Comparison of ENCODE assay signal across 7 cellular contexts in genomic region chr18:76821875-76822509, GRCh38. TPM values are rescaled to one million over a fixed set of nuclear protein-coding genes. Genes with fewer than 3 reads are reported as not detected.
A peak's percentile ranks its signal among the peaks of the same experiment; 100 is the strongest.
DNase-seq lines count a peak whose midpoint lies in the region; ATAC-seq and TF ChIP-seq lines count a peak whose summit lies in the region.

No MANE protein-coding gene starts in this region.

- H3K36me3 Mint-ChIP-seq in activated CD4-positive, alpha-beta T cell treated with anti-CD3 and anti-CD28 coated beads for 36 hours (ENCODE audit: low read depth), result peaks cover 12% of the 10 kb centered on the region

- TF ChIP-seq CTCF in GM13977 (IDR thresholded peaks at IDR 0.05; ENCODE audit: extremely low read depth, insufficient read depth, missing control alignments), result no peak
- no peak for TF ChIP-seq CTCF in HFF-Myc (IDR thresholded peaks at IDR 0.05; ENCODE audit: low read depth, low read length, missing control alignments)
- TF ChIP-seq CTCF in left lung (IDR thresholded peaks at IDR 0.05), result no peak

- H3K4me3 ChIP-seq in HFF-Myc (replicated peaks; ENCODE audit: low read depth, low read length), result peak overlapping the region; percentile 93
- H3K4me3 ChIP-seq in left lung, result peak overlapping the region; percentile 88 to 91

- H3K36me3 ChIP-seq in left lung, result no peaks in the 10 kb centered on the region

- peak; percentile 58 for ATAC-seq in activated CD4-positive, alpha-beta T cell treated with anti-CD3 and anti-CD28 coated beads for 36 hours
- ATAC-seq in left lung, result peak; percentile 53

- H3K9me3 Mint-ChIP-seq in activated CD4-positive, alpha-beta T cell treated with anti-CD3 and anti-CD28 coated beads for 36 hours (ENCODE audit: low read depth), result no peaks in the 10 kb centered on the region

- in situ Hi-C loops in GM13977 (cut with MboI; ENCODE audit: low pct_unique_long_range_greater_than_20kb, low sequenced_read_pairs, unreplicated experiment), result no loop called here

- peak overlapping the region; percentile 89 for H3K27ac Mint-ChIP-seq in activated CD4-positive, alpha-beta T cell treated with anti-CD3 and anti-CD28 coated beads for 36 hours

- H3K4me1 ChIP-seq in left lung, result peaks cover 6 to 41% of the 10 kb centered on the region in 2 donors

- CTCF ChIA-PET in activated CD4-positive, alpha-beta T cell treated with anti-CD3 and anti-CD28 coated beads for 36 hours (lab: Charles Lee), result interaction anchor here (0.9 to 9.0 kb wide), 5 partner anchors 9 to 160 kb away, joined by 4 to 61 read pairs (median 5); no protein-coding TSS in a partner anchor

- H3K9me3 ChIP-seq in left lung, result no peaks in the 10 kb centered on the region

- intact Hi-C loops in activated CD4-positive, alpha-beta T cell treated with anti-CD3 and anti-CD28 coated beads for 36 hours (cut with DNase I, micrococcal nuclease), result loop anchor here (1.0 to 5.0 kb wide), 9 partner anchors 19 to 445 kb away; partner anchors contain the start of gene MBP (in 1 of the 2)
- intact Hi-C loops in left lung (cut with DNase I), result no loop called here

- no peaks in the 10 kb centered on the region for H3K27me3 ChIP-seq in left lung

- H3K27me3 Mint-ChIP-seq in activated CD4-positive, alpha-beta T cell treated with anti-CD3 and anti-CD28 coated beads for 36 hours, result no peaks in the 10 kb centered on the region

- H3K4me1 Mint-ChIP-seq in activated CD4-positive, alpha-beta T cell treated with anti-CD3 and anti-CD28 coated beads for 36 hours, result peaks cover 46% of the 10 kb centered on the region

- POLR2A ChIA-PET in activated CD4-positive, alpha-beta T cell treated with anti-CD3 and anti-CD28 coated beads for 36 hours (lab: Charles Lee), result no interaction called here

- peak overlapping the region; percentile 93 for H3K27ac ChIP-seq in cingulate gyrus (ENCODE audit: low read depth, low read length)
- peak overlapping the region; percentile 95 to 96 for H3K27ac ChIP-seq in left lung

- DNase-seq in GM13977 (ENCODE audit: low spot score) (peak; percentile 89), HFF-Myc (ENCODE audit: extremely low read depth, low read depth) (no peak), NAMALWA (ENCODE audit: low spot score) (peak; percentile 69), left lung (peak; percentile 63 to 91)
- DNase-seq in activated CD4-positive, alpha-beta T cell treated with anti-CD3 and anti-CD28 coated beads for 36 hours, result peak; percentile 71
- DNase-seq in stimulated activated CD4-positive, alpha-beta T cell treated with anti-CD3 and anti-CD28 coated beads, Interleukin-4, amount 100 ng/mL, for 1 hour, result peak; percentile 60

- peak overlapping the region; percentile 91 for H3K4me3 Mint-ChIP-seq in activated CD4-positive, alpha-beta T cell treated with anti-CD3 and anti-CD28 coated beads for 36 hours

RNA-seq across cellular contexts. Expression of gene ZNF236, which starts 0.4 kb away (rescaled TPM):
- 10 to 100 TPM; 13.7 to 25.7 TPM for total RNA-seq in activated CD4-positive, alpha-beta T cell treated with anti-CD3 and anti-CD28 coated beads for 36 hours
- total RNA-seq in left lung, result 10 to 100 TPM; 14.9 to 15.1 TPM

Comparison
In these comparisons a context has a peak if more than half of its experiments do, and no peak if none do; other contexts are left out.
1. intact Hi-C loops: an anchor here in activated CD4-positive, alpha-beta T cell treated with anti-CD3 and anti-CD28 coated beads for 36 hours (1.0 to 5.0 kb wide); none called in left lung.